12 cellular contexts compared by ENCODE assay signal in genomic region chr7:2819161-2819953, GRCh38. TPM values are rescaled to one million over a fixed set of nuclear protein-coding genes. Genes with fewer than 3 reads are reported as not detected.
DNase-seq lines count a peak whose midpoint lies in the region; ATAC-seq, FAIRE-seq and TF ChIP-seq lines count a peak whose summit lies in the region.
"Had no signal": no experiment of that assay in that cellular context is flagged by ENCODE, and none has a peak within 500 bp of the region (broad histone marks: within the 10 kb centered on the region; RNA-seq: fewer than 3 reads in every experiment).

No MANE protein-coding gene starts in this region.

- FAIRE-seq in bronchial epithelial cell (lab: Jason Lieb, UNC) = no peak
- FAIRE-seq: D721Med had no signal

- no peaks in the 10 kb centered on the region for H3K36me3 Mint-ChIP-seq in osteocyte (ENCODE audit: unreplicated experiment)

- TF ChIP-seq CTCF in GM13977 (IDR thresholded peaks at IDR 0.05; ENCODE audit: extremely low read depth, insufficient read depth, missing control alignments) (no peak), bronchial epithelial cell (IDR thresholded peaks at IDR 0.05; ENCODE audit: insufficient read depth, low read length, severe bottlenecking) (no peak), osteocyte (IDR thresholded peaks at IDR 0.05) (no peak)

- H3K4me3 ChIP-seq in bronchial epithelial cell (ENCODE audit: low read depth, low read length) = no peak overlapping the region
- H3K4me3 ChIP-seq: Peyer's patch had no signal

- H3K9me3 Mint-ChIP-seq in osteocyte (ENCODE audit: unreplicated experiment) = no peaks in the 10 kb centered on the region
- H3K9me3 Mint-ChIP-seq: activated T-helper 2 cell treated with anti-CD3 and anti-CD28 coated beads, Interferon-gamma antibody, Interleukin-2, Interleukin-4, amounts not matched to agents 10 μg/mL and 5 μg/mL and 100 μg/mL, durations not matched to agents 14 hours and 24 hours and 36 hours had no signal

- H3K4me1 Mint-ChIP-seq in osteocyte (ENCODE audit: unreplicated experiment) = peaks cover 93% of the 10 kb centered on the region

- peak; percentile 59 for DNase-seq in GM13977 (ENCODE audit: low spot score)
- DNase-seq in bronchial epithelial cell (ENCODE audit: low read depth) = peak; percentile 49
- no peak for DNase-seq in osteocyte (ENCODE audit: extremely low spot score, unreplicated experiment)
- no peak for DNase-seq in MV-4-11 (lab: John Stamatoyannopoulos, UW)
- no peak for DNase-seq in SKM-1 treated with dmso at 0.1 percent for 144 hours (lab: John Stamatoyannopoulos, UW; ENCODE audit: unreplicated experiment)
- DNase-seq: NCI-H2171, Peyer's patch, retina had no signal

- no peaks in the 10 kb centered on the region for H3K27me3 ChIP-seq in bronchial epithelial cell (ENCODE audit: control insufficient read depth, insufficient read depth, low read length)
- H3K27me3 ChIP-seq: Peyer's patch had no signal

- H3K36me3 ChIP-seq in bronchial epithelial cell (ENCODE audit: control insufficient read depth, insufficient read depth, low read length) = no peaks in the 10 kb centered on the region
- H3K36me3 ChIP-seq: Peyer's patch had no signal

- no peaks in the 10 kb centered on the region for H3K27me3 Mint-ChIP-seq in osteocyte (ENCODE audit: unreplicated experiment)

- H3K27ac Mint-ChIP-seq in osteocyte (ENCODE audit: unreplicated experiment) = peak overlapping the region; percentile 90
- H3K27ac Mint-ChIP-seq: activated T-helper 2 cell treated with anti-CD3 and anti-CD28 coated beads, Interferon-gamma antibody, Interleukin-2, Interleukin-4, amounts not matched to agents 10 μg/mL and 5 μg/mL and 100 μg/mL, durations not matched to agents 14 hours and 24 hours and 36 hours had no signal

- ATAC-seq in HG02610 (IDR thresholded peaks at IDR 0.05; ENCODE audit: unreplicated experiment) (peak; percentile 39), HG03025 (IDR thresholded peaks at IDR 0.05; ENCODE audit: low FRiP score, unreplicated experiment) (no peak)

- H3K4me3 Mint-ChIP-seq in osteocyte (ENCODE audit: unreplicated experiment) = no peak overlapping the region

- in situ Hi-C loops in GM13977 (cut with MboI; ENCODE audit: low pct_unique_long_range_greater_than_20kb, low sequenced_read_pairs, unreplicated experiment) = no loop called here

RNA-seq across cellular contexts. Expression of gene GNA12, which starts 24.8 kb away (rescaled TPM):
- 12.1 and 12.8 TPM in 2 replicates for total RNA-seq in bronchial epithelial cell
- 68.8 and 69.5 TPM in 2 replicates for total RNA-seq in osteocyte

Comparison
In these comparisons a context has a peak if more than half of its experiments do, and no peak if none do; other contexts are left out.
1. DNase-seq: peak in GM13977 (single experiment) and bronchial epithelial cell (single experiment); none in osteocyte (single experiment), MV-4-11 (single experiment) and SKM-1 treated with dmso at 0.1 percent for 144 hours (single experiment).